In the genomic region with DNA sequence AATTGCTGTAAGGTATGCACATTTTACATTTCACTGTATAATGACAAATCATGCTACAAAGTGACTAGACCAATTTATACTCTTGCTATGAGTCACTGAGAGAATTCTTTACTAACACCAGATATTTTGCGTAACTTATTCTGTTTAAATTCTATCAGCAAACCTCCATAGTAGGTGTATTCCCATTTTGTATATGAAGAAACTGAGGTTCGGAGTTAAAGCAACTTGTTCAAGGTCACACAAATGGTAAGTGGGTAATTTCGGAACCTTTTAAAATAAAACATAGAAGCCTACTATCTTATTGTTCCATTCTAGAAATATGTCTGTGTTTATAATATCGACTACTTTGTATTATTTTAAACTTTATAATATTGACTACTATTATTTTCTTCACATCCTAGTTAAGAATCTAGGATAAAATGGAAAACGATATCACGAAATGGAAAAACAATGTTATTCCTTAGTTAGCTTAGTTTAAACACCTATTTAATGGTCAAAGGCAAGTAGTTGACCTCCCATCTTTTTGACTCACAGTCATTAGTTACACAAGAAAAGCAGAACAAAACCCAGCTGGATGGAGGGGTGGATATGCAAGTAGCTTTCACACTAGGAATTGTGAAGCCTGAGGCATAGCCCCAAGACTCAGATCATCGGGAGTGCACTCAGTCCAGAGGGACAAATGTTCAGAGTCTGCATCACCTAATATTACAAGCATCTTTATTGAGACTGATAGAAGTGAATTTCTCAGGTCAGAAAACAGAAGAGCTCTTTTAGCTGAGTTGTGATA, we compare ENCODE assay signal across 2 cellular contexts.
TF ChIP-seq lines count a peak whose summit lies in the region.

No MANE protein-coding gene starts in this region.

TF ChIP-seq in SK-N-SH, 30 proteins besides CTCF, POLR2A, EP300 and RAD21 (continued from another document):
- TF ChIP-seq, protein P1, sequence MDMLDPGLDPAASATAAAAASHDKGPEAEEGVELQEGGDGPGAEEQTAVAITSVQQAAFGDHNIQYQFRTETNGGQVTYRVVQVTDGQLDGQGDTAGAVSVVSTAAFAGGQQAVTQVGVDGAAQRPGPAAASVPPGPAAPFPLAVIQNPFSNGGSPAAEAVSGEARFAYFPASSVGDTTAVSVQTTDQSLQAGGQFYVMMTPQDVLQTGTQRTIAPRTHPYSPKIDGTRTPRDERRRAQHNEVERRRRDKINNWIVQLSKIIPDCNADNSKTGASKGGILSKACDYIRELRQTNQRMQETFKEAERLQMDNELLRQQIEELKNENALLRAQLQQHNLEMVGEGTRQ (IDR thresholded peaks at IDR 0.05; ENCODE audit: borderline replicate concordance, low read depth, low read length): no peak

TF ChIP-seq in SK-N-SH treated with all-trans-retinoic acid at 6 μM for 48 hours, 23 proteins besides CTCF, POLR2A, EP300 and RAD21:
- TF ChIP-seq, protein P2, sequence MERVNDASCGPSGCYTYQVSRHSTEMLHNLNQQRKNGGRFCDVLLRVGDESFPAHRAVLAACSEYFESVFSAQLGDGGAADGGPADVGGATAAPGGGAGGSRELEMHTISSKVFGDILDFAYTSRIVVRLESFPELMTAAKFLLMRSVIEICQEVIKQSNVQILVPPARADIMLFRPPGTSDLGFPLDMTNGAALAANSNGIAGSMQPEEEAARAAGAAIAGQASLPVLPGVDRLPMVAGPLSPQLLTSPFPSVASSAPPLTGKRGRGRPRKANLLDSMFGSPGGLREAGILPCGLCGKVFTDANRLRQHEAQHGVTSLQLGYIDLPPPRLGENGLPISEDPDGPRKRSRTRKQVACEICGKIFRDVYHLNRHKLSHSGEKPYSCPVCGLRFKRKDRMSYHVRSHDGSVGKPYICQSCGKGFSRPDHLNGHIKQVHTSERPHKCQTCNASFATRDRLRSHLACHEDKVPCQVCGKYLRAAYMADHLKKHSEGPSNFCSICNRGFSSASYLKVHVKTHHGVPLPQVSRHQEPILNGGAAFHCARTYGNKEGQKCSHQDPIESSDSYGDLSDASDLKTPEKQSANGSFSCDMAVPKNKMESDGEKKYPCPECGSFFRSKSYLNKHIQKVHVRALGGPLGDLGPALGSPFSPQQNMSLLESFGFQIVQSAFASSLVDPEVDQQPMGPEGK (CRISPR knock-in tag; IDR thresholded peaks at IDR 0.05; ENCODE audit: borderline replicate concordance): no peak
- TF ChIP-seq ZNF565 (CRISPR knock-in tag; conservative IDR thresholded peaks at IDR 0.05; ENCODE audit: low read depth): no peak
